27 cellular contexts compared by ENCODE assay signal in genomic region chr9:1997646-1998045, GRCh38.
"Had no signal": no experiment of that assay in that cellular context is flagged by ENCODE, and none has a peak within 500 bp of the region (broad histone marks: within the 10 kb centered on the region; RNA-seq: fewer than 3 reads in every experiment).

No MANE protein-coding gene starts in this region.

- DNase-seq: stimulated activated CD4-positive, alpha-beta T cell treated with anti-CD3 and anti-CD28 coated beads, Interleukin-2, amount 100 ng/mL, for 48 hours; stimulated activated CD4-positive, alpha-beta T cell treated with anti-CD3 and anti-CD28 coated beads, Interleukin-4, amount 100 ng/mL, for 1 hour; stimulated activated CD4-positive, alpha-beta T cell treated with anti-CD3 and anti-CD28 coated beads, Interleukin-4, amount 100 ng/mL, for 24 hours; stimulated activated CD4-positive, alpha-beta T cell treated with anti-CD3 and anti-CD28 coated beads, Interleukin-4, amount 100 ng/mL, for 4 hours; stimulated activated CD8-positive, alpha-beta memory T cell treated with anti-CD3 and anti-CD28 coated beads, Interleukin-4, amount 100 ng/mL, for 48 hours; stimulated activated naive B cell treated with anti-CD40 and anti-IgM and Interleukin-4, amounts not matched to agents 10 μg/mL and 1 μg/mL and 100 μg/mL, for 72 hours; stimulated activated naive CD4-positive, alpha-beta T cell treated with Interleukin-2 at 50 U/mL for 16 hours; stimulated activated naive CD8-positive, alpha-beta T cell treated with anti-CD3 and anti-CD28 coated beads, Interleukin-15, amount 100 ng/mL, for 72 hours; stimulated activated naive CD8-positive, alpha-beta T cell treated with anti-CD3 and anti-CD28 coated beads, Interleukin-15, Interleukin-2, amounts not matched to agents 100 U/mL and 50 U/mL, for 24 hours; stomach; substantia nigra; testis; thyroid gland; tibial artery; transverse colon; trophoblast cell; upper lobe of left lung; upper lobe of right lung; uterus had no signal

- H3K27ac Mint-ChIP-seq: stimulated activated effector memory CD8-positive, alpha-beta T cell treated with anti-CD3 and anti-CD28 coated beads, Interleukin-12 subunit alpha, Interleukin-12 subunit beta, amount 100 ng/mL, for 72 hours; stimulated activated memory B cell treated with anti-CD40 and anti-IgM and Interleukin-4, amounts not matched to agents 10 μg/mL and 1 μg/mL and 100 μg/mL, for 72 hours; stimulated activated naive B cell treated with anti-CD40 and anti-IgM and Interleukin-4, amounts not matched to agents 10 μg/mL and 1 μg/mL and 100 μg/mL, for 72 hours; stimulated activated naive CD8-positive, alpha-beta T cell treated with anti-CD3 and anti-CD28 coated beads, Interleukin-15, amount 100 ng/mL, for 72 hours; stimulated activated naive CD8-positive, alpha-beta T cell treated with anti-CD3 and anti-CD28 coated beads, Interleukin-15, Interleukin-2, amounts not matched to agents 100 ng/mL and 50 ng/mL, for 24 hours; type B pancreatic cell had no signal

- H3K4me3 ChIP-seq: stomach, suprapubic skin, testis, thoracic aorta, thyroid gland, tibial artery, tibial nerve, transverse colon, upper lobe of left lung, upper lobe of right lung, uterus, vagina had no signal

- H3K9me3 ChIP-seq: stomach, suprapubic skin, testis, thoracic aorta, thyroid gland, tibial artery, tibial nerve, transverse colon, upper lobe of left lung, upper lobe of right lung, uterus, vagina had no signal

- H3K27me3 Mint-ChIP-seq: stimulated activated memory B cell treated with anti-CD40 and anti-IgM and Interleukin-4, amounts not matched to agents 10 μg/mL and 1 μg/mL and 100 μg/mL, for 72 hours; stimulated activated naive CD8-positive, alpha-beta T cell treated with anti-CD3 and anti-CD28 coated beads, Interleukin-15, amount 100 ng/mL, for 72 hours; stimulated activated naive CD8-positive, alpha-beta T cell treated with anti-CD3 and anti-CD28 coated beads, Interleukin-15, Interleukin-2, amounts not matched to agents 100 ng/mL and 50 ng/mL, for 24 hours had no signal

- H3K9me3 Mint-ChIP-seq: stimulated activated effector memory CD8-positive, alpha-beta T cell treated with anti-CD3 and anti-CD28 coated beads, Interleukin-12 subunit alpha, Interleukin-12 subunit beta, amount 100 ng/mL, for 72 hours; stimulated activated memory B cell treated with anti-CD40 and anti-IgM and Interleukin-4, amounts not matched to agents 10 μg/mL and 1 μg/mL and 100 μg/mL, for 72 hours; stimulated activated naive B cell treated with anti-CD40 and anti-IgM and Interleukin-4, amounts not matched to agents 10 μg/mL and 1 μg/mL and 100 μg/mL, for 72 hours; stimulated activated naive CD8-positive, alpha-beta T cell treated with anti-CD3 and anti-CD28 coated beads, Interleukin-15, Interleukin-2, amounts not matched to agents 100 ng/mL and 50 ng/mL, for 24 hours; type B pancreatic cell had no signal

- H3K27me3 ChIP-seq: stomach, suprapubic skin, testis, thyroid gland, tibial artery, tibial nerve, transverse colon, upper lobe of left lung, upper lobe of right lung, uterus, vagina had no signal

- H3K27ac ChIP-seq: stomach, suprapubic skin, testis, thoracic aorta, thyroid gland, tibial artery, tibial nerve, transverse colon, upper lobe of left lung, upper lobe of right lung, uterus, vagina had no signal

- H3K4me1 Mint-ChIP-seq: stimulated activated effector memory CD8-positive, alpha-beta T cell treated with anti-CD3 and anti-CD28 coated beads, Interleukin-12 subunit alpha, Interleukin-12 subunit beta, amount 100 ng/mL, for 72 hours; stimulated activated naive CD8-positive, alpha-beta T cell treated with anti-CD3 and anti-CD28 coated beads, Interleukin-15, amount 100 ng/mL, for 72 hours had no signal

- H3K4me1 ChIP-seq: stomach, suprapubic skin, testis, thyroid gland, tibial artery, tibial nerve, transverse colon, upper lobe of left lung, upper lobe of right lung, uterus, vagina had no signal

- ATAC-seq: stimulated activated effector memory CD8-positive, alpha-beta T cell treated with anti-CD3 and anti-CD28 coated beads, Interleukin-12 subunit alpha, Interleukin-12 subunit beta, amount 100 ng/mL, for 72 hours; stimulated activated memory B cell treated with anti-CD40 and anti-IgM and Interleukin-4, amounts not matched to agents 10 μg/mL and 1 μg/mL and 100 μg/mL, for 72 hours; stimulated activated naive B cell treated with anti-CD40 and anti-IgM and Interleukin-4, amounts not matched to agents 10 μg/mL and 1 μg/mL and 100 μg/mL, for 72 hours; stimulated activated naive CD8-positive, alpha-beta T cell treated with anti-CD3 and anti-CD28 coated beads, Interleukin-15, amount 100 ng/mL, for 72 hours; stimulated activated naive CD8-positive, alpha-beta T cell treated with anti-CD3 and anti-CD28 coated beads, Interleukin-15, Interleukin-2, amounts not matched to agents 100 U/mL and 50 U/mL, for 24 hours; upper lobe of right lung had no signal

- H3K36me3 Mint-ChIP-seq: stimulated activated effector memory CD8-positive, alpha-beta T cell treated with anti-CD3 and anti-CD28 coated beads, Interleukin-12 subunit alpha, Interleukin-12 subunit beta, amount 100 ng/mL, for 72 hours; stimulated activated memory B cell treated with anti-CD40 and anti-IgM and Interleukin-4, amounts not matched to agents 10 μg/mL and 1 μg/mL and 100 μg/mL, for 72 hours; stimulated activated naive B cell treated with anti-CD40 and anti-IgM and Interleukin-4, amounts not matched to agents 10 μg/mL and 1 μg/mL and 100 μg/mL, for 72 hours had no signal

- H3K36me3 ChIP-seq: stomach, suprapubic skin, thoracic aorta, thyroid gland, tibial artery, tibial nerve, transverse colon, upper lobe of left lung, upper lobe of right lung, uterus, vagina had no signal

- H3K4me3 Mint-ChIP-seq: stimulated activated effector memory CD8-positive, alpha-beta T cell treated with anti-CD3 and anti-CD28 coated beads, Interleukin-12 subunit alpha, Interleukin-12 subunit beta, amount 100 ng/mL, for 72 hours; stimulated activated memory B cell treated with anti-CD40 and anti-IgM and Interleukin-4, amounts not matched to agents 10 μg/mL and 1 μg/mL and 100 μg/mL, for 72 hours; stimulated activated naive B cell treated with anti-CD40 and anti-IgM and Interleukin-4, amounts not matched to agents 10 μg/mL and 1 μg/mL and 100 μg/mL, for 72 hours; stimulated activated naive CD8-positive, alpha-beta T cell treated with anti-CD3 and anti-CD28 coated beads, Interleukin-15, amount 100 ng/mL, for 72 hours; stimulated activated naive CD8-positive, alpha-beta T cell treated with anti-CD3 and anti-CD28 coated beads, Interleukin-15, Interleukin-2, amounts not matched to agents 100 ng/mL and 50 ng/mL, for 24 hours; type B pancreatic cell had no signal
